21 cellular contexts compared by ENCODE assay signal in genomic region chr2:10169581-10169980, GRCh38. TPM values are rescaled to one million over a fixed set of nuclear protein-coding genes. Genes with fewer than 3 reads are reported as not detected.
DNase-seq lines count a peak whose midpoint lies in the region; FAIRE-seq and TF ChIP-seq lines count a peak whose summit lies in the region.
"Had no signal": no experiment of that assay in that cellular context is flagged by ENCODE, and none has a peak within 500 bp of the region (broad histone marks: within the 10 kb centered on the region; RNA-seq: fewer than 3 reads in every experiment).

No MANE protein-coding gene starts in this region.

- no peak overlapping the region for H3K56ac ChIP-seq in H9 (ENCODE audit: insufficient read length, low read depth, low read length)

- H3K4ac ChIP-seq in H9 (ENCODE audit: low read depth, low read length), result no peak overlapping the region

- no peak for TF ChIP-seq POLR2A in endothelial cell of umbilical vein (IDR thresholded peaks at IDR 0.05; ENCODE audit: low read depth, low read length)

- H3K23ac ChIP-seq in H9 (ENCODE audit: insufficient read length, low read depth, low read length), result no peak overlapping the region

- no peak overlapping the region for H4K8ac ChIP-seq in H9 (replicated peaks; ENCODE audit: insufficient read length, low read depth, low read length)

- H4K20me1 ChIP-seq in endothelial cell of umbilical vein (replicated peaks; ENCODE audit: control insufficient read depth, extremely low read depth, insufficient read depth, low read length) (no peaks in the 10 kb centered on the region), H9 (ENCODE audit: control insufficient read depth, insufficient read depth, insufficient read length) (peaks cover 3% of the 10 kb centered on the region)

- H2BK12ac ChIP-seq in H9 (ENCODE audit: insufficient read length, low read depth, low read length), result no peak overlapping the region

- H2BK120ac ChIP-seq in H9 (ENCODE audit: low read depth, low read length, poor library complexity, severe bottlenecking), result no peak overlapping the region

- H2AK5ac ChIP-seq in H9 (ENCODE audit: insufficient read length, low read length), result no peak overlapping the region

- H3K4me1 Mint-ChIP-seq in H9, result peaks cover 15 to 22% of the 10 kb centered on the region in 2 experiments
- H3K4me1 Mint-ChIP-seq: activated naive CD4-positive, alpha-beta T cell treated with anti-CD3 and anti-CD28 coated beads, Interleukin-2, amount 50 U/mL, for 24 hours; CD4-positive, alpha-beta memory T cell had no signal

- no peak overlapping the region for H2BK20ac ChIP-seq in H9 (ENCODE audit: low read depth, low read length, poor library complexity, severe bottlenecking)

- no peak overlapping the region for H3K14ac ChIP-seq in H9 (ENCODE audit: insufficient read depth, low read length)

- dilution Hi-C loops in endothelial cell of umbilical vein (cut with MboI; ENCODE audit: extremely low pct_ligation_motif_present, low sequenced_read_pairs), result no loop called here

- BruUV-seq in endothelial cell of umbilical vein (replicated peaks; lab: Mats Ljungman, UMichigan), result no TSS peak

- H3K27me3 ChIP-seq in endothelial cell of umbilical vein (ENCODE audit: control insufficient read depth in 2 of 2, insufficient read depth in 2 of 2, low read length in 2 of 2) (no peaks in the 10 kb centered on the region), skeletal muscle satellite cell (ENCODE audit: control insufficient read depth, insufficient read depth, low read length) (no peaks in the 10 kb centered on the region), H9 (ENCODE audit: insufficient read depth, low read length) (no peaks in the 10 kb centered on the region)
- H3K27me3 ChIP-seq: colonic mucosa had no signal

- no peak overlapping the region for H3K27ac Mint-ChIP-seq in H9
- H3K27ac Mint-ChIP-seq: activated naive CD4-positive, alpha-beta T cell treated with anti-CD3 and anti-CD28 coated beads, Interleukin-2, amount 50 U/mL, for 24 hours; activated T-cell treated with anti-CD3 and anti-CD28 coated beads, Interleukin-2, amount 50 U/mL, for 72 hours; CD4-positive, alpha-beta memory T cell had no signal

- no peaks in the 10 kb centered on the region for H3K9me1 ChIP-seq in endothelial cell of umbilical vein (replicated peaks; ENCODE audit: control insufficient read depth, extremely low read depth, insufficient read depth, low read length)

- peaks cover 0 to 10% (median 3%) of the 10 kb centered on the region in 3 experiments for H3K36me3 Mint-ChIP-seq in H9 (ENCODE audit: insufficient read depth in 1 of 3, low read depth in 3 of 3)
- H3K36me3 Mint-ChIP-seq: activated naive CD4-positive, alpha-beta T cell treated with anti-CD3 and anti-CD28 coated beads, Interleukin-2, amount 50 U/mL, for 24 hours; CD4-positive, alpha-beta memory T cell; natural killer cell had no signal

- H3K9me3 ChIP-seq in endothelial cell of umbilical vein (replicated peaks; ENCODE audit: control insufficient read depth, insufficient read depth, low read length) (no peaks in the 10 kb centered on the region), skeletal muscle satellite cell (replicated peaks; ENCODE audit: low read length) (no peaks in the 10 kb centered on the region), H9 (ENCODE audit: control insufficient read depth, low read depth, low read length) (no peaks in the 10 kb centered on the region)
- H3K9me3 ChIP-seq: colonic mucosa had no signal

- no peaks in the 10 kb centered on the region; the same call in none of the 2 replicates for H3K27me3 Mint-ChIP-seq in H9 (ENCODE audit: low read depth)
- H3K27me3 Mint-ChIP-seq: activated naive CD4-positive, alpha-beta T cell treated with anti-CD3 and anti-CD28 coated beads, Interleukin-2, amount 50 U/mL, for 24 hours; CD4-positive, alpha-beta memory T cell had no signal

- intact Hi-C loops in endothelial cell of umbilical vein (cut with micrococcal nuclease), result no loop called here

- no peak overlapping the region for H2BK5ac ChIP-seq in H9 (ENCODE audit: insufficient read length, low read length)

- H4K91ac ChIP-seq in H9 (ENCODE audit: insufficient read length, low read depth, low read length), result no peak overlapping the region

- POLR2A ChIA-PET in endothelial cell of umbilical vein (lab: Charles Lee), result interaction anchor here (0.6 to 1.5 kb wide), 2 partner anchors 9 to 37 kb away, joined by 4 to 6 read pairs; no protein-coding TSS in a partner anchor

- H2BK15ac ChIP-seq in H9 (ENCODE audit: low read depth, low read length), result no peak overlapping the region

- no peaks in the 10 kb centered on the region for H3K79me1 ChIP-seq in H9 (ENCODE audit: insufficient read depth, low read depth, low read length, poor library complexity, severe bottlenecking)

- no peaks in the 10 kb centered on the region for H3K79me2 ChIP-seq in endothelial cell of umbilical vein (ENCODE audit: control insufficient read depth, insufficient read depth, low read length)
- H3K79me2 ChIP-seq in H9 (ENCODE audit: insufficient read depth, low read length), result no peaks in the 10 kb centered on the region

- H3T11ph ChIP-seq in H9 (ENCODE audit: low read length), result no peak overlapping the region

- H2AFZ ChIP-seq in endothelial cell of umbilical vein (ENCODE audit: low read depth, low read length), result peak overlapping the region; percentile 44
- H2AFZ ChIP-seq in H9 (ENCODE audit: low read length), result no peak overlapping the region

- H4K5ac ChIP-seq in H9 (ENCODE audit: insufficient read length, low read depth, low read length), result no peak overlapping the region

- TF ChIP-seq CTCF in endothelial cell of umbilical vein (IDR thresholded peaks at IDR 0.05; ENCODE audit: extremely low read depth in 1 of 2, insufficient read depth in 1 of 2, low read depth in 1 of 2, low read length in 2 of 2), result no peak
- TF ChIP-seq CTCF in H9 (conservative IDR thresholded peaks at IDR 0.05), result no peak

- H3K23me2 ChIP-seq in H9 (ENCODE audit: insufficient read length, low read depth, low read length, poor library complexity, severe bottlenecking), result no peaks in the 10 kb centered on the region

- no peak overlapping the region for H3K4me3 Mint-ChIP-seq in H9
- H3K4me3 Mint-ChIP-seq: activated naive CD4-positive, alpha-beta T cell treated with anti-CD3 and anti-CD28 coated beads, Interleukin-2, amount 50 U/mL, for 24 hours; activated T-cell treated with anti-CD3 and anti-CD28 coated beads, Interleukin-2, amount 50 U/mL, for 72 hours; CD4-positive, alpha-beta memory T cell; natural killer cell had no signal

- CTCF ChIA-PET in endothelial cell of umbilical vein (lab: Charles Lee), result interaction anchor here (0.8 to 3.6 kb wide), 10 partner anchors 9 to 240 kb away, joined by 3 to 25 read pairs (median 3); partner anchors contain the start of gene HPCAL1

- no CpG with 5 or more reads among the region's 11 CpGs for WGBS in H9 (ENCODE audit: extremely low coverage, insufficient read length, low lambda C conversion rate)

- H3K36me3 ChIP-seq in endothelial cell of umbilical vein (ENCODE audit: control insufficient read depth in 2 of 2, extremely low read depth in 1 of 2, insufficient read depth in 2 of 2, low read length in 2 of 2) (no peaks in the 10 kb centered on the region), skeletal muscle satellite cell (ENCODE audit: insufficient read depth, low read length) (no peaks in the 10 kb centered on the region)
- H3K36me3 ChIP-seq: colonic mucosa had no signal

- peak overlapping the region; percentile 27 for H3K9ac ChIP-seq in endothelial cell of umbilical vein (replicated peaks; ENCODE audit: extremely low read depth, insufficient read depth, low read length)
- no peak overlapping the region for H3K9ac ChIP-seq in skeletal muscle satellite cell (ENCODE audit: low read depth, low read length)
- H3K9ac ChIP-seq in H9 (ENCODE audit: extremely low read depth, insufficient read length, low read length), result no peak overlapping the region

- H3K4me3 ChIP-seq in endothelial cell of umbilical vein (replicated peaks in 1 of 3; ENCODE audit: insufficient read depth in 1 of 3, low read depth in 1 of 3, low read length in 3 of 3) (no peak overlapping the region), skeletal muscle satellite cell (ENCODE audit: low read length) (no peak overlapping the region)
- H3K4me3 ChIP-seq: colonic mucosa had no signal

- H3K4me2 ChIP-seq in endothelial cell of umbilical vein (ENCODE audit: insufficient read depth, low read length) (peak overlapping the region; percentile 9), skeletal muscle satellite cell (ENCODE audit: low read length) (peak overlapping the region; percentile 48), H9 (ENCODE audit: insufficient read depth, insufficient read length, low read length) (no peak overlapping the region)

- H3K9me3 Mint-ChIP-seq in H9, result no peaks in the 10 kb centered on the region; a peak in 1 of 5 replicates
- H3K9me3 Mint-ChIP-seq: activated naive CD4-positive, alpha-beta T cell treated with anti-CD3 and anti-CD28 coated beads, Interleukin-2, amount 50 U/mL, for 24 hours; activated T-cell treated with anti-CD3 and anti-CD28 coated beads, Interleukin-2, amount 50 U/mL, for 72 hours; natural killer cell had no signal

- H3K27ac ChIP-seq in endothelial cell of umbilical vein (ENCODE audit: insufficient read depth, low read depth, low read length) (peak overlapping the region; percentile 73), H9 (ENCODE audit: insufficient read length, low read depth, low read length) (no peak overlapping the region)
- H3K27ac ChIP-seq: colonic mucosa had no signal

- H3K4me1 ChIP-seq in endothelial cell of umbilical vein (ENCODE audit: control insufficient read depth, extremely low read depth, insufficient read depth, low read length) (peaks cover 23% of the 10 kb centered on the region), skeletal muscle satellite cell (ENCODE audit: control insufficient read depth, insufficient read depth, low read length) (peaks cover 24% of the 10 kb centered on the region), H9 (ENCODE audit: insufficient read depth, low read length) (no peaks in the 10 kb centered on the region)
- H3K4me1 ChIP-seq: colonic mucosa had no signal

- no peak overlapping the region for H3K18ac ChIP-seq in H9 (ENCODE audit: insufficient read length, low read depth, low read length)

- FAIRE-seq in endothelial cell of umbilical vein (lab: Jason Lieb, UNC), result no peak
- FAIRE-seq: endometrium had no signal

- DNase-seq in EH (ENCODE audit: low read depth) (peak; percentile 25), RPMI7951 (ENCODE audit: low read depth) (peak; percentile 85), endothelial cell of umbilical vein (ENCODE audit: low read depth, low spot score) (peak; percentile 78), H9 (no peak), NCI-H1930 (lab: John Stamatoyannopoulos, UW) (no peak), retina (no peak), C1 segment of cervical spinal cord (lab: John Stamatoyannopoulos, UW) (no peak)
- DNase-seq: activated CD4-positive, CD25-positive, alpha-beta regulatory T cell treated with anti-CD3 and anti-CD28 coated beads, Interleukin-2, amount 50 U/mL, for 72 hours; activated CD8-positive, alpha-beta memory T cell treated with anti-CD3 and anti-CD28 coated beads for 24 hours; activated T-cell treated with anti-CD3 and anti-CD28 coated beads, Interleukin-2, amount 50 U/mL, for 72 hours; CD4-positive, alpha-beta memory T cell; colonic mucosa; mesendoderm; natural killer cell; NCI-H1105 treated with DMSO at 0.1 percent for 48 hours; NCI-H2107; NCI-H526 treated with DMSO at 0.1 percent for 48 hours; OCI-M1 had no signal

RNA-seq across cellular contexts. Expression of gene RRM2, which starts 47.0 kb away (rescaled TPM):
- 134 and 144 TPM in 2 replicates for total RNA-seq in RPMI7951 (2014; rRNA removed; shearing (Covaris generic))
- total RNA-seq in endothelial cell of umbilical vein (220 and 246 TPM in 2 replicates), H9 (2021) (163 and 176 TPM in 2 replicates)
- polyA plus RNA-seq in endothelial cell of umbilical vein, result 40.9 and 58.0 TPM in 2 replicates
- 64.3 and 82.1 TPM in 2 replicates for polyA plus RNA-seq in endothelial cell of umbilical vein (2011; cell fraction: cytosol; rRNA removed)
- 66.4 and 74.8 TPM in 2 replicates for polyA plus RNA-seq in endothelial cell of umbilical vein (2011; cell fraction: nucleus; rRNA removed)
- 94.1 and 188 TPM in 2 replicates for polyA plus RNA-seq in endothelial cell of umbilical vein (2012)
- polyA minus RNA-seq in endothelial cell of umbilical vein, result 65.3 and 69.9 TPM in 2 replicates
- 124 TPM for polyA minus RNA-seq in endothelial cell of umbilical vein (2011; cell fraction: cytosol; rRNA and poly(A)+ RNA removed)
- 65.7 and 66.2 TPM in 2 replicates for polyA minus RNA-seq in endothelial cell of umbilical vein (2011; cell fraction: nucleus; rRNA and poly(A)+ RNA removed)
- total RNA-seq in skeletal muscle satellite cell (2012; rRNA removed), result 29.2 and 41.5 TPM in 2 replicates

Comparison
In these comparisons a context has a peak if more than half of its experiments do, and no peak if none do; other contexts are left out.
1. DNase-seq: peak in EH (single experiment), RPMI7951 (single experiment) and endothelial cell of umbilical vein (single experiment); none in H9 (single experiment), NCI-H1930 (0 of 2), retina (single experiment) and C1 segment of cervical spinal cord (0 of 14).